Comparison of ENCODE assay signal across 27 cellular contexts in the genomic region with DNA sequence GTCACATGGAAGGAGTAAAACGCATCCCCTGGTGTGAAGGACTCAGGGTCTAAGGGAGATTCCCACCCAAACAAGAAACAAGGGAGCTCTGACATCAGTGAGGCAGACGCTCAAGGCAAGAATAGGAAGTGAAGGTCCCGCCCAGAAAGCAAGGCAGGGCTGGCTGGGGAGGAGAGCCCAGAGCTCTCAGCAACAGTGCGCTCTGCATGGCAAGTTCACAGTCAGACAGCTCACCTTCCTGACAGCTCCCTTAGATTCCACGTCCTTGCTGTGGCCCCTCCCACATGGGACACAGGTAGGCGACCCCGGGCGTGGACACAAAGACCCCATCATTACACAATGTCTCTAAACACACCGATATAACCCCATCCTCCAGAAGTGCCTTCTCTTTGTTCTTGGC.
"Had no signal": no experiment of that assay in that cellular context is flagged by ENCODE, and none has a peak within 500 bp of the region (broad histone marks: within the 10 kb centered on the region; RNA-seq: fewer than 3 reads in every experiment).

No MANE protein-coding gene starts in this region.

- H3K9me3 ChIP-seq: adrenal gland, body of pancreas, colonic mucosa, neutrophil, right lobe of liver, vagina had no signal

- H3K27me3 ChIP-seq: body of pancreas, cardiac muscle cell, colonic mucosa, neutrophil, right lobe of liver, vagina had no signal

- H3K4me1 ChIP-seq: adrenal gland, body of pancreas, colonic mucosa, right lobe of liver, vagina had no signal

- H3K4me3 ChIP-seq: adrenal gland, body of pancreas, cardiac muscle cell, colonic mucosa, dorsolateral prefrontal cortex, right lobe of liver, skin epidermis, vagina had no signal

- ATAC-seq: activated CD4-positive, CD25-positive, alpha-beta regulatory T cell treated with anti-CD3 and anti-CD28 coated beads, Interleukin-2, amount 50 U/mL, for 24 hours; body of pancreas; effector memory CD8-positive, alpha-beta T cell; left ventricle myocardium superior; right lobe of liver; stimulated activated effector memory CD8-positive, alpha-beta T cell treated with anti-CD3 and anti-CD28 coated beads, Interleukin-12 subunit alpha, Interleukin-12 subunit beta, amount 100 ng/mL, for 72 hours; T-cell had no signal

- H3K36me3 ChIP-seq: adrenal gland, cardiac muscle cell, colonic mucosa, neutrophil, right lobe of liver, vagina, WERI-Rb-1 had no signal

- DNase-seq: activated CD4-positive, alpha-beta T cell treated with anti-CD3 and anti-CD28 coated beads for 48 hours; activated CD4-positive, alpha-beta T cell treated with anti-CD3 and anti-CD28 coated beads, Interleukin-2, amount 50 U/mL, for 48 hours; activated CD8-positive, alpha-beta memory T cell treated with anti-CD3 and anti-CD28 coated beads for 24 hours; activated effector memory CD4-positive, alpha-beta T cell treated with anti-CD3 and anti-CD28 coated beads, Interleukin-2, amount 50 U/mL, for 16 hours; activated naive CD4-positive, alpha-beta T cell treated with anti-CD3 and anti-CD28 coated beads for 36 hours; activated naive CD8-positive, alpha-beta T cell treated with anti-CD3 and anti-CD28 coated beads for 36 hours; activated T-cell treated with anti-CD3 and anti-CD28 coated beads, Interleukin-2, amount 50 U/mL, for 1 hour; adrenal gland; aorta; body of pancreas; cerebellar nuclear complex; colonic mucosa; dorsolateral prefrontal cortex; effector memory CD8-positive, alpha-beta T cell; foreskin fibroblast; left ventricle myocardium superior; stimulated activated CD4-positive, alpha-beta T cell treated with anti-CD3 and anti-CD28 coated beads, Interleukin-4, amount 100 ng/mL, for 24 hours; T-cell had no signal

- H3K27ac ChIP-seq: adrenal gland, body of pancreas, cardiac muscle cell, colonic mucosa, dorsolateral prefrontal cortex, neutrophil, right lobe of liver, skin epidermis, vagina, WERI-Rb-1 had no signal

- FAIRE-seq: endothelial cell of umbilical vein had no signal
